8 cellular contexts compared by ENCODE assay signal in genomic region chrX:100410083-100410590, GRCh38. TPM values are rescaled to one million over a fixed set of nuclear protein-coding genes. Genes with fewer than 3 reads are reported as not detected.
DNase-seq lines count a peak whose midpoint lies in the region; TF ChIP-seq lines count a peak whose summit lies in the region.

A gene with protein sequence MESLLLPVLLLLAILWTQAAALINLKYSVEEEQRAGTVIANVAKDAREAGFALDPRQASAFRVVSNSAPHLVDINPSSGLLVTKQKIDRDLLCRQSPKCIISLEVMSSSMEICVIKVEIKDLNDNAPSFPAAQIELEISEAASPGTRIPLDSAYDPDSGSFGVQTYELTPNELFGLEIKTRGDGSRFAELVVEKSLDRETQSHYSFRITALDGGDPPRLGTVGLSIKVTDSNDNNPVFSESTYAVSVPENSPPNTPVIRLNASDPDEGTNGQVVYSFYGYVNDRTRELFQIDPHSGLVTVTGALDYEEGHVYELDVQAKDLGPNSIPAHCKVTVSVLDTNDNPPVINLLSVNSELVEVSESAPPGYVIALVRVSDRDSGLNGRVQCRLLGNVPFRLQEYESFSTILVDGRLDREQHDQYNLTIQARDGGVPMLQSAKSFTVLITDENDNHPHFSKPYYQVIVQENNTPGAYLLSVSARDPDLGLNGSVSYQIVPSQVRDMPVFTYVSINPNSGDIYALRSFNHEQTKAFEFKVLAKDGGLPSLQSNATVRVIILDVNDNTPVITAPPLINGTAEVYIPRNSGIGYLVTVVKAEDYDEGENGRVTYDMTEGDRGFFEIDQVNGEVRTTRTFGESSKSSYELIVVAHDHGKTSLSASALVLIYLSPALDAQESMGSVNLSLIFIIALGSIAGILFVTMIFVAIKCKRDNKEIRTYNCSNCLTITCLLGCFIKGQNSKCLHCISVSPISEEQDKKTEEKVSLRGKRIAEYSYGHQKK (N-terminal part only) (minus strand): TSS chrX:100410273. CDS start chrX:100408597, 1,676 bp downstream.

- H3K4me3 ChIP-seq in epithelial cell of proximal tubule (ENCODE audit: low read depth, low read length) = peak within 1 kb of the TSS; percentile 42

- H3K27ac Mint-ChIP-seq in T-helper 2 cell treated with Interferon-gamma antibody and Interleukin-4, amounts not matched to agents 5 μg/mL and 100 μg/mL, for 36 hours = peak within 1 kb of the TSS; percentile 68
- peak within 1 kb of the TSS; percentile 81 for H3K27ac Mint-ChIP-seq in mesothelial cell of epicardium

- no peaks in the 10 kb centered on the region for H3K36me3 Mint-ChIP-seq in T-helper 2 cell treated with Interferon-gamma antibody and Interleukin-4, amounts not matched to agents 5 μg/mL and 100 μg/mL, for 36 hours (ENCODE audit: low read depth)
- H3K36me3 Mint-ChIP-seq in mesothelial cell of epicardium = peaks cover 6% of the 10 kb centered on the region

- peaks cover 2% of the 10 kb centered on the region for H3K4me1 Mint-ChIP-seq in T-helper 2 cell treated with Interferon-gamma antibody and Interleukin-4, amounts not matched to agents 5 μg/mL and 100 μg/mL, for 36 hours (ENCODE audit: low read depth)
- H3K4me1 Mint-ChIP-seq in mesothelial cell of epicardium = peaks cover 36% of the 10 kb centered on the region

- no peaks in the 10 kb centered on the region for H3K9me3 Mint-ChIP-seq in T-helper 2 cell treated with Interferon-gamma antibody and Interleukin-4, amounts not matched to agents 5 μg/mL and 100 μg/mL, for 36 hours
- H3K9me3 Mint-ChIP-seq in mesothelial cell of epicardium = no peaks in the 10 kb centered on the region

- TF ChIP-seq CTCF in epithelial cell of proximal tubule (conservative IDR thresholded peaks at IDR 0.05; ENCODE audit: low read depth, low read length) = no peak
- no peak for TF ChIP-seq CTCF in mesothelial cell of epicardium (IDR thresholded peaks at IDR 0.05; ENCODE audit: unreplicated experiment)

- H3K27me3 Mint-ChIP-seq in T-helper 2 cell treated with Interferon-gamma antibody and Interleukin-4, amounts not matched to agents 5 μg/mL and 100 μg/mL, for 36 hours (ENCODE audit: low read depth) = peaks cover 65% of the 10 kb centered on the region
- peaks cover 91% of the 10 kb centered on the region for H3K27me3 Mint-ChIP-seq in mesothelial cell of epicardium (ENCODE audit: low read depth)

- H3K4me3 Mint-ChIP-seq in T-helper 2 cell treated with Interferon-gamma antibody and Interleukin-4, amounts not matched to agents 5 μg/mL and 100 μg/mL, for 36 hours = peak within 1 kb of the TSS; percentile 66
- H3K4me3 Mint-ChIP-seq in mesothelial cell of epicardium = peak within 1 kb of the TSS; percentile 92

- DNase-seq in AG08396 (ENCODE audit: low spot score) (peak; percentile 85), H4 (ENCODE audit: low spot score) (peak; percentile 53), epithelial cell of proximal tubule (ENCODE audit: low read depth) (no peak), mesothelial cell of epicardium (ENCODE audit: low spot score in 2 of 2, unreplicated experiment in 2 of 2) (peak; percentile 76 to 82), NK-92 (lab: John Stamatoyannopoulos, UW; ENCODE audit: unreplicated experiment) (no peak)
- peak; percentile 4 for DNase-seq in T-helper 2 cell treated with Interferon-gamma antibody and Interleukin-4, amounts not matched to agents 5 μg/mL and 100 μg/mL, for 36 hours (ENCODE audit: low spot score)
- DNase-seq in stimulated activated naive CD4-positive, alpha-beta T cell (lab: John Stamatoyannopoulos, UW) = peak in 4 of 6 experiments; percentile 2 to 4 (median 2)
- DNase-seq in effector CD4-positive, alpha-beta T cell = no peak

RNA-seq across cellular contexts. Expression of the gene that starts here (rescaled TPM):
- 0.48 and 0.64 TPM in 2 replicates for total RNA-seq in H4 (2014; rRNA removed; shearing (Covaris generic))
- 0.22 and 0.52 TPM in 2 replicates for total RNA-seq in epithelial cell of proximal tubule
- total RNA-seq in mesothelial cell of epicardium = 6.8 to 9.4 TPM (median 8.0 TPM) in 3 replicates

Comparison
In these comparisons a context has a peak if more than half of its experiments do, and no peak if none do; other contexts are left out.
1. Peak in DNase-seq in H4; RNA of the gene not detected or under 1 TPM.
2. DNase-seq: peak in AG08396 (single experiment), T-helper 2 cell treated with Interferon-gamma antibody and Interleukin-4, amounts not matched to agents 5 μg/mL and 100 μg/mL, for 36 hours (single experiment), mesothelial cell of epicardium (2 of 2) and stimulated activated naive CD4-positive, alpha-beta T cell (4 of 6); none in epithelial cell of proximal tubule (single experiment), NK-92 (single experiment) and effector CD4-positive, alpha-beta T cell (single experiment).